In the genomic region with DNA sequence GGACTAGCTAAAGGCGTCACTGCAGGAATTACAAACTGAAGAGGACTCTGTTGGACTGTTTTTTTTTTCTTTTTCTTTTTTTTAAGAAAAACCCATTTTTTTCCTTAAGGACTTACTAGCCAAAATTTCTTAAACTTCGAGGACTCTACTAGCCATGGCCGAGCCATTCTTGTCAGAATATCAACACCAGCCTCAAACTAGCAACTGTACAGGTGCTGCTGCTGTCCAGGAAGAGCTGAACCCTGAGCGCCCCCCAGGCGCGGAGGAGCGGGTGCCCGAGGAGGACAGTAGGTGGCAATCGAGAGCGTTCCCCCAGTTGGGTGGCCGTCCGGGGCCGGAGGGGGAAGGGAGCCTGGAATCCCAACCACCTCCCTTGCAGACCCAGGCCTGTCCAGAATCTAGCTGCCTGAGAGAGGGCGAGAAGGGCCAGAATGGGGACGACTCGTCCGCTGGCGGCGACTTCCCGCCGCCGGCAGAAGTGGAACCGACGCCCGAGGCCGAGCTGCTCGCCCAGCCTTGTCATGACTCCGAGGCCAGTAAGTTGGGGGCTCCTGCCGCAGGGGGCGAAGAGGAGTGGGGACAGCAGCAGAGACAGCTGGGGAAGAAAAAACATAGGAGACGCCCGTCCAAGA, we compare ENCODE assay signal across 8 cellular contexts. TPM values are rescaled to one million over a fixed set of nuclear protein-coding genes. Genes with fewer than 3 reads are reported as not detected.
DNase-seq lines count a peak whose midpoint lies in the region; FAIRE-seq and TF ChIP-seq lines count a peak whose summit lies in the region.

No MANE protein-coding gene starts in this region.

- H3K27me3 ChIP-seq in OCI-LY1 (ENCODE audit: insufficient read depth, low read length) (no peaks in the 10 kb centered on the region), endothelial cell of umbilical vein (ENCODE audit: control insufficient read depth in 2 of 2, insufficient read depth in 2 of 2, low read length in 2 of 2) (no peaks in the 10 kb centered on the region)

- H3K27ac ChIP-seq in OCI-LY1 (ENCODE audit: low read depth, low read length, poor library complexity, severe bottlenecking) (no peak overlapping the region), endothelial cell of umbilical vein (ENCODE audit: insufficient read depth, low read depth, low read length) (peak overlapping the region; percentile 42), mesodermal cell (ENCODE audit: low read depth, low read length, severe bottlenecking) (peak overlapping the region; percentile 88)

- H3K4me3 ChIP-seq in GM12864 (ENCODE audit: low read depth, low read length) (peak overlapping the region; percentile 74), OCI-LY1 (ENCODE audit: low read depth, low read length, poor library complexity, severe bottlenecking) (peak overlapping the region; percentile 57), endothelial cell of umbilical vein (replicated peaks in 1 of 3; ENCODE audit: insufficient read depth in 1 of 3, low read depth in 1 of 3, low read length in 3 of 3) (peak overlapping the region; percentile 68 to 95 (median 90)), mesodermal cell (ENCODE audit: extremely low read depth, insufficient read depth, low read length, poor library complexity, severe bottlenecking) (peak overlapping the region; percentile 93)

- BruUV-seq in endothelial cell of umbilical vein (replicated peaks; lab: Mats Ljungman, UMichigan) = TSS peak; percentile 51

- TF ChIP-seq CTCF in GM12864 (IDR thresholded peaks at IDR 0.05; ENCODE audit: low read depth, low read length, missing control alignments) = peak; percentile 86
- peak; percentile 87 for TF ChIP-seq CTCF in OCI-LY1 (IDR thresholded peaks at IDR 0.05; ENCODE audit: low read length)
- peak; percentile 75 to 88 for TF ChIP-seq CTCF in endothelial cell of umbilical vein (IDR thresholded peaks at IDR 0.05; ENCODE audit: extremely low read depth in 1 of 2, insufficient read depth in 1 of 2, low read depth in 1 of 2, low read length in 2 of 2)

- WGBS in mesodermal cell (ENCODE audit: insufficient coverage in 2 of 2), 2 experiments = 0% methylated on average over 29 to 31 of the region's 32 CpGs

- H2AFZ ChIP-seq in OCI-LY1 (ENCODE audit: low read length) (no peak overlapping the region), endothelial cell of umbilical vein (ENCODE audit: low read depth, low read length) (no peak overlapping the region)

- no peak for TF ChIP-seq POLR2A in endothelial cell of umbilical vein (IDR thresholded peaks at IDR 0.05; ENCODE audit: low read depth, low read length)

- FAIRE-seq in endothelial cell of umbilical vein (lab: Jason Lieb, UNC) = peak; percentile 70

- dilution Hi-C loops in endothelial cell of umbilical vein (cut with MboI; ENCODE audit: extremely low pct_ligation_motif_present, low sequenced_read_pairs) = no loop called here

- no peaks in the 10 kb centered on the region for H3K9me2 ChIP-seq in OCI-LY1 (ENCODE audit: low read depth, low read length)

- H3F3A ChIP-seq in OCI-LY1 (ENCODE audit: insufficient read depth, low read length) = peaks cover 9% of the 10 kb centered on the region; the same call in 1 of the 2 replicates

- no peak for DNase-seq in GM12864 (ENCODE audit: low read depth)
- peak; percentile 91 for DNase-seq in HuH-7 (ENCODE audit: low spot score)
- DNase-seq in activated T-cell treated with anti-CD3 and anti-CD28 coated beads for 48 hours (ENCODE audit: low read depth) = peak; percentile 71
- peak; percentile 84 for DNase-seq in endothelial cell of umbilical vein (ENCODE audit: low read depth, low spot score)
- peak; percentile 46 to 67 for DNase-seq in stimulated activated CD8-positive, alpha-beta memory T cell treated with anti-CD3 and anti-CD28 coated beads, Interleukin-7, amount 100 ng/mL, for 4 hours (ENCODE audit: low read depth in 2 of 2)
- no peak for DNase-seq in mesenteric fat pad (ENCODE audit: low spot score)

- intact Hi-C loops in endothelial cell of umbilical vein (cut with micrococcal nuclease) = loop anchor here (1.0 to 10.0 kb wide), 3 partner anchors 49 to 226 kb away; a partner anchor contains a TSS

- H3K36me3 ChIP-seq in OCI-LY1 (ENCODE audit: insufficient read depth, low read length) (no peaks in the 10 kb centered on the region), endothelial cell of umbilical vein (ENCODE audit: control insufficient read depth in 2 of 2, extremely low read depth in 1 of 2, insufficient read depth in 2 of 2, low read length in 2 of 2) (no peaks in the 10 kb centered on the region), mesodermal cell (ENCODE audit: control insufficient read depth, insufficient read depth, low read length) (peaks cover 12% of the 10 kb centered on the region)

- POLR2A ChIA-PET in endothelial cell of umbilical vein (lab: Charles Lee) = interaction anchor here (0.5 to 6.1 kb wide), 17 partner anchors 9 to 251 kb away, joined by 3 to 189 read pairs (median 5); a partner anchor contains a TSS

- peak overlapping the region; percentile 82 for H3K4me2 ChIP-seq in OCI-LY1 (ENCODE audit: low read length)
- peak overlapping the region; percentile 85 for H3K4me2 ChIP-seq in endothelial cell of umbilical vein (ENCODE audit: insufficient read depth, low read length)

- no peaks in the 10 kb centered on the region for H3K9me1 ChIP-seq in endothelial cell of umbilical vein (replicated peaks; ENCODE audit: control insufficient read depth, extremely low read depth, insufficient read depth, low read length)

- no peaks in the 10 kb centered on the region for H3K9me3 ChIP-seq in OCI-LY1 (ENCODE audit: low read length)
- no peaks in the 10 kb centered on the region for H3K9me3 ChIP-seq in endothelial cell of umbilical vein (replicated peaks; ENCODE audit: control insufficient read depth, insufficient read depth, low read length)
- H3K9me3 ChIP-seq in mesodermal cell (ENCODE audit: control insufficient read depth, low read length) = no peaks in the 10 kb centered on the region

- CTCF ChIA-PET in endothelial cell of umbilical vein (lab: Charles Lee) = interaction anchor here (0.8 to 10.4 kb wide), 22 partner anchors 8 to 167 kb away, joined by 3 to 393 read pairs (median 6); a partner anchor contains a TSS

- H3K9ac ChIP-seq in OCI-LY1 (ENCODE audit: low read length) (peak overlapping the region; percentile 51), endothelial cell of umbilical vein (replicated peaks; ENCODE audit: extremely low read depth, insufficient read depth, low read length) (peak overlapping the region; percentile 62)

- H4K20me1 ChIP-seq in OCI-LY1 (ENCODE audit: insufficient read depth, low read length) (no peaks in the 10 kb centered on the region), endothelial cell of umbilical vein (replicated peaks; ENCODE audit: control insufficient read depth, extremely low read depth, insufficient read depth, low read length) (no peaks in the 10 kb centered on the region)

- H3K79me2 ChIP-seq in OCI-LY1 (ENCODE audit: insufficient read depth, low read length) = no peaks in the 10 kb centered on the region
- H3K79me2 ChIP-seq in endothelial cell of umbilical vein (ENCODE audit: control insufficient read depth, insufficient read depth, low read length) = peaks cover 30% of the 10 kb centered on the region

- peaks cover 46% of the 10 kb centered on the region for H3K4me1 ChIP-seq in OCI-LY1 (ENCODE audit: insufficient read depth, low read length, severe bottlenecking)
- peaks cover 24% of the 10 kb centered on the region for H3K4me1 ChIP-seq in endothelial cell of umbilical vein (ENCODE audit: control insufficient read depth, extremely low read depth, insufficient read depth, low read length)
- H3K4me1 ChIP-seq in mesodermal cell (ENCODE audit: control insufficient read depth, insufficient read depth, low read length, poor library complexity, severe bottlenecking) = peaks cover 5% of the 10 kb centered on the region

RNA-seq across cellular contexts. Expression of a gene that starts 0.9 kb away (rescaled TPM):
- total RNA-seq in endothelial cell of umbilical vein (20.0 and 20.6 TPM in 2 replicates), mesenteric fat pad (42.1 TPM)
- 5.0 and 7.0 TPM in 2 replicates for polyA plus RNA-seq in endothelial cell of umbilical vein
- 8.9 and 10.3 TPM in 2 replicates for polyA plus RNA-seq in endothelial cell of umbilical vein (2011; cell fraction: cytosol; rRNA removed)
- 8.1 and 8.9 TPM in 2 replicates for polyA plus RNA-seq in endothelial cell of umbilical vein (2011; cell fraction: nucleus; rRNA removed)
- 11.3 and 14.3 TPM in 2 replicates for polyA plus RNA-seq in endothelial cell of umbilical vein (2012)
- polyA minus RNA-seq in endothelial cell of umbilical vein = 3.7 and 5.7 TPM in 2 replicates
- 12.7 TPM for polyA minus RNA-seq in endothelial cell of umbilical vein (2011; cell fraction: cytosol; rRNA and poly(A)+ RNA removed)
- polyA minus RNA-seq in endothelial cell of umbilical vein (2011; cell fraction: nucleus; rRNA and poly(A)+ RNA removed) = 3.8 and 4.3 TPM in 2 replicates
- polyA plus RNA-seq in mesodermal cell (2013, experiment 1 of 2) = 19.6 TPM
- 17.0 TPM for polyA plus RNA-seq in mesodermal cell (2013, experiment 2 of 2)

RNA-seq across cellular contexts. Expression of a gene that starts 12.5 kb away (rescaled TPM):
- total RNA-seq in endothelial cell of umbilical vein = 3.8 and 4.3 TPM in 2 replicates
- polyA plus RNA-seq in endothelial cell of umbilical vein = 2.9 and 3.7 TPM in 2 replicates
- 2.9 and 3.4 TPM in 2 replicates for polyA plus RNA-seq in endothelial cell of umbilical vein (2011; cell fraction: cytosol; rRNA removed)
- 2.9 and 3.1 TPM in 2 replicates for polyA plus RNA-seq in endothelial cell of umbilical vein (2011; cell fraction: nucleus; rRNA removed)
- polyA plus RNA-seq in endothelial cell of umbilical vein (2012) = 3.1 TPM in 2 replicates
- polyA minus RNA-seq in endothelial cell of umbilical vein = 0.92 and 1.4 TPM in 2 replicates
- polyA minus RNA-seq in endothelial cell of umbilical vein (2011; cell fraction: cytosol; rRNA and poly(A)+ RNA removed) = 8.0 TPM
- 0.58 and 0.96 TPM in 2 replicates for polyA minus RNA-seq in endothelial cell of umbilical vein (2011; cell fraction: nucleus; rRNA and poly(A)+ RNA removed)
- 9.5 TPM for polyA plus RNA-seq in mesodermal cell (2013, experiment 1 of 2)
- polyA plus RNA-seq in mesodermal cell (2013, experiment 2 of 2) = 7.7 TPM
- total RNA-seq in mesenteric fat pad = 5.1 TPM

RNA-seq across cellular contexts. Expression of a gene that starts 13.7 kb away (rescaled TPM):
- 6.7 and 7.5 TPM in 2 replicates for total RNA-seq in endothelial cell of umbilical vein
- 4.5 and 4.7 TPM in 2 replicates for polyA plus RNA-seq in endothelial cell of umbilical vein
- polyA plus RNA-seq in endothelial cell of umbilical vein (2011; cell fraction: cytosol; rRNA removed) = 2.6 and 3.8 TPM in 2 replicates
- 13.7 and 19.5 TPM in 2 replicates for polyA plus RNA-seq in endothelial cell of umbilical vein (2011; cell fraction: nucleus; rRNA removed)
- 3.1 and 6.8 TPM in 2 replicates for polyA plus RNA-seq in endothelial cell of umbilical vein (2012)
- 3.7 and 5.2 TPM in 2 replicates for polyA minus RNA-seq in endothelial cell of umbilical vein
- 4.2 TPM for polyA minus RNA-seq in endothelial cell of umbilical vein (2011; cell fraction: cytosol; rRNA and poly(A)+ RNA removed)
- 5.5 and 7.2 TPM in 2 replicates for polyA minus RNA-seq in endothelial cell of umbilical vein (2011; cell fraction: nucleus; rRNA and poly(A)+ RNA removed)
- 4.9 TPM for polyA plus RNA-seq in mesodermal cell (2013, experiment 1 of 2)
- polyA plus RNA-seq in mesodermal cell (2013, experiment 2 of 2) = 3.6 TPM
- 10.9 TPM for total RNA-seq in mesenteric fat pad

RNA-seq across cellular contexts. Expression of a gene that starts 16.8 kb away (rescaled TPM):
- 35.0 and 43.1 TPM in 2 replicates for total RNA-seq in endothelial cell of umbilical vein
- polyA plus RNA-seq in endothelial cell of umbilical vein = 30.4 and 42.0 TPM in 2 replicates
- polyA plus RNA-seq in endothelial cell of umbilical vein (2011; cell fraction: cytosol; rRNA removed) = 25.0 and 32.8 TPM in 2 replicates
- 21.4 and 26.3 TPM in 2 replicates for polyA plus RNA-seq in endothelial cell of umbilical vein (2011; cell fraction: nucleus; rRNA removed)
- polyA plus RNA-seq in endothelial cell of umbilical vein (2012) = 33.1 and 40.7 TPM in 2 replicates
- polyA minus RNA-seq in endothelial cell of umbilical vein = 22.5 and 38.7 TPM in 2 replicates
- 81.3 TPM for polyA minus RNA-seq in endothelial cell of umbilical vein (2011; cell fraction: cytosol; rRNA and poly(A)+ RNA removed)
- 7.3 and 14.1 TPM in 2 replicates for polyA minus RNA-seq in endothelial cell of umbilical vein (2011; cell fraction: nucleus; rRNA and poly(A)+ RNA removed)
- 31.6 TPM for polyA plus RNA-seq in mesodermal cell (2013, experiment 1 of 2)
- 24.0 TPM for polyA plus RNA-seq in mesodermal cell (2013, experiment 2 of 2)
- 64.2 TPM for total RNA-seq in mesenteric fat pad

Comparison
In these comparisons a context has a peak if more than half of its experiments do, and no peak if none do; other contexts are left out.
1. DNase-seq: peak in HuH-7 (single experiment), activated T-cell treated with anti-CD3 and anti-CD28 coated beads for 48 hours (single experiment), endothelial cell of umbilical vein (single experiment) and stimulated activated CD8-positive, alpha-beta memory T cell treated with anti-CD3 and anti-CD28 coated beads, Interleukin-7, amount 100 ng/mL, for 4 hours (2 of 2); none in GM12864 (single experiment) and mesenteric fat pad (single experiment).
2. Peak in every context shown above with its lines, with median percentiles within 50 percentile points of each other: H3K4me3 ChIP-seq and CTCF ChIP-seq.